9 cellular contexts compared by ENCODE assay signal in genomic region chr13:40026741-40027140, GRCh38.
DNase-seq lines count a peak whose midpoint lies in the region; ATAC-seq, FAIRE-seq and TF ChIP-seq lines count a peak whose summit lies in the region.
"Had no signal": no experiment of that assay in that cellular context is flagged by ENCODE, and none has a peak within 500 bp of the region (broad histone marks: within the 10 kb centered on the region; RNA-seq: fewer than 3 reads in every experiment).

No MANE protein-coding gene starts in this region.

- DNase-seq in activated T-cell treated with anti-CD3 and anti-CD28 coated beads for 48 hours (ENCODE audit: low read depth) (peak; percentile 52), H54 (ENCODE audit: insufficient read length, low spot score) (no peak), DMS 273 (lab: John Stamatoyannopoulos, UW; ENCODE audit: unreplicated experiment) (no peak), NCI-H1105 treated with DMSO at 0.1 percent for 48 hours (lab: John Stamatoyannopoulos, UW) (no peak), D341Med (ENCODE audit: low spot score) (no peak)
- peak; percentile 6 to 30 for DNase-seq in stimulated activated CD8-positive, alpha-beta memory T cell treated with anti-CD3 and anti-CD28 coated beads, Interleukin-4, amount 100 ng/mL, for 4 hours (ENCODE audit: low read depth in 2 of 2, low spot score in 1 of 2)
- DNase-seq: NCI-H526 had no signal

- peak; percentile 26 for ATAC-seq in GM19438 (IDR thresholded peaks at IDR 0.05; ENCODE audit: low read depth, unreplicated experiment)
- peak; percentile 28 for ATAC-seq in HG03108 (IDR thresholded peaks at IDR 0.05; ENCODE audit: unreplicated experiment)

- no peak for FAIRE-seq in H54 (lab: Jason Lieb, UNC)

- TF ChIP-seq POLR2A in H54 (IDR thresholded peaks at IDR 0.05; ENCODE audit: low read depth, low read length), result no peak

Comparison
In these comparisons a context has a peak if more than half of its experiments do, and no peak if none do; other contexts are left out.
1. DNase-seq: peak in activated T-cell treated with anti-CD3 and anti-CD28 coated beads for 48 hours (single experiment) and stimulated activated CD8-positive, alpha-beta memory T cell treated with anti-CD3 and anti-CD28 coated beads, Interleukin-4, amount 100 ng/mL, for 4 hours (2 of 2); none in H54 (single experiment), DMS 273 (single experiment), NCI-H1105 treated with DMSO at 0.1 percent for 48 hours (single experiment) and D341Med (single experiment).